ENCODE assay signal across 21 cellular contexts in genomic region chr3:194851941-194852340, GRCh38.
"Had no signal": no experiment of that assay in that cellular context is flagged by ENCODE, and none has a peak within 500 bp of the region (broad histone marks: within the 10 kb centered on the region; RNA-seq: fewer than 3 reads in every experiment).

No MANE protein-coding gene starts in this region.

- H3K27me3 ChIP-seq: Peyer's patch, SJCRH30 had no signal

- DNase-seq: Karpas-422, KBM-7, MM.1S, NCI-H1048, NCI-H1436 treated with DMSO at 0.1 percent for 48 hours, NCI-H1694 treated with DMSO at 0.1 percent for 48 hours, NCI-H187 treated with DMSO at 0.1 percent for 48 hours, NCI-H2171 treated with DMSO at 0.1 percent for 48 hours, NCI-H2227 treated with DMSO at 0.1 percent for 48 hours, NCI-H446, NCI-H510A treated with DMSO at 0.1 percent for 48 hours, NCI-H524 treated with DMSO at 0.1 percent for 48 hours, NCI-H526 treated with DMSO at 0.1 percent for 48 hours, OCI-M1, PC-3, SIG-M5, SJCRH30 had no signal

- H3K4me1 ChIP-seq: SJCRH30 had no signal

- H3K36me3 ChIP-seq: Peyer's patch, SJCRH30 had no signal

- H3K4me3 ChIP-seq: Peyer's patch, SJCRH30, SK-N-MC had no signal

- H3K27ac ChIP-seq: KMS-11, Peyer's patch, RWPE1, SJCRH30, SK-N-MC had no signal

- H3K9me3 ChIP-seq: Peyer's patch, SJCRH30 had no signal
